8 cellular contexts compared by ENCODE assay signal in genomic region chr21:33641339-33642026, GRCh38. TPM values are rescaled to one million over a fixed set of nuclear protein-coding genes. Genes with fewer than 3 reads are reported as not detected.
DNase-seq lines count a peak whose midpoint lies in the region; ATAC-seq, FAIRE-seq and TF ChIP-seq lines count a peak whose summit lies in the region.

Gene CRYZL1, minus strand, starts transcription at chr21:33641741. Its CDS starts 10,190 bp downstream, at chr21:33631551.

- H3K4me1 ChIP-seq in kidney (ENCODE audit: control insufficient read depth in 1 of 2, insufficient read depth in 1 of 2, low read depth in 1 of 2, low read length in 2 of 2) = peaks cover 2 to 6% of the 10 kb centered on the region in 2 donors

- H3K4me3 Mint-ChIP-seq in chondrocyte (ENCODE audit: unreplicated experiment) = peak within 1 kb of the TSS; percentile 94

- H3K4me3 ChIP-seq in kidney (ENCODE audit: low read length in 2 of 2) = peak within 1 kb of the TSS; percentile 78 to 91

- peak; percentile 86 for ATAC-seq in HG03439 (IDR thresholded peaks at IDR 0.05; ENCODE audit: unreplicated experiment)

- peak; percentile 94 to 95 for DNase-seq in AML-193 (lab: John Stamatoyannopoulos, UW)
- DNase-seq in NCI-H510A treated with DMSO at 0.1 percent for 48 hours (lab: John Stamatoyannopoulos, UW) = peak; percentile 98
- peak; percentile 99 to 100 for DNase-seq in activated CD4-positive, alpha-beta T cell treated with anti-CD3 and anti-CD28 coated beads for 24 hours (ENCODE audit: low read depth in 2 of 2)
- DNase-seq in chondrocyte (ENCODE audit: low spot score) = peak; percentile 100
- DNase-seq in kidney = peak; percentile 100
- DNase-seq in stimulated activated CD4-positive, alpha-beta T cell treated with anti-CD3 and anti-CD28 coated beads, Interleukin-15, amount 100 ng/mL, for 24 hours = peak; percentile 100

- H3K9ac ChIP-seq in kidney (ENCODE audit: low read length in 2 of 2) = peak within 1 kb of the TSS; percentile 38 to 94

- TF ChIP-seq POLR2A in GM19193 (IDR thresholded peaks at IDR 0.05; ENCODE audit: extremely low read depth, insufficient read depth, insufficient read length) = peak; percentile 79

- peak; percentile 99 for FAIRE-seq in kidney (lab: Jason Lieb, UNC)

- H3K36me3 ChIP-seq in kidney (ENCODE audit: control insufficient read depth in 1 of 2, insufficient read depth in 2 of 2, low read length in 2 of 2) = no peaks in the 10 kb centered on the region

- H3K4me1 Mint-ChIP-seq in chondrocyte (ENCODE audit: low read depth) = peaks cover 34% of the 10 kb centered on the region

- peaks cover 2% of the 10 kb centered on the region for H3K36me3 Mint-ChIP-seq in chondrocyte (ENCODE audit: low read depth)

- no peaks in the 10 kb centered on the region for H3K9me3 ChIP-seq in kidney (ENCODE audit: control insufficient read depth in 1 of 2, low read length in 2 of 2)

- TF ChIP-seq CTCF in chondrocyte (IDR thresholded peaks at IDR 0.05) (no peak), kidney (IDR thresholded peaks at IDR 0.05; ENCODE audit: borderline replicate concordance, extremely low read depth, insufficient read depth) (no peak)

- H3K27ac ChIP-seq in kidney (ENCODE audit: low read depth in 2 of 2, low read length in 2 of 2) = peak within 1 kb of the TSS; percentile 88 to 90

- intact Hi-C loops in kidney (cut with DNase I) = no loop called here

- no peaks in the 10 kb centered on the region for H3K27me3 Mint-ChIP-seq in chondrocyte (ENCODE audit: low read depth)

- H3K27ac Mint-ChIP-seq in chondrocyte (ENCODE audit: unreplicated experiment) = peak within 1 kb of the TSS; percentile 97

- H3K9me3 Mint-ChIP-seq in chondrocyte (ENCODE audit: low read depth) = no peaks in the 10 kb centered on the region

RNA-seq across cellular contexts. Expression of gene CRYZL1, which starts in this region (rescaled TPM):
- 30.4 to 39.9 TPM (median 30.7 TPM) in 3 replicates for total RNA-seq in chondrocyte
- 40.8 TPM for total RNA-seq in kidney
- 34.1 TPM for polyA plus RNA-seq in kidney (ENCODE audit: insufficient read depth, low read depth, low replicate concordance)

Comparison
In these comparisons a context has a peak if more than half of its experiments do, and no peak if none do; other contexts are left out.
1. Peak in every context shown above with its lines: DNase-seq, ATAC-seq, H3K4me3 ChIP-seq and H3K27ac ChIP-seq.